In the genomic region with DNA sequence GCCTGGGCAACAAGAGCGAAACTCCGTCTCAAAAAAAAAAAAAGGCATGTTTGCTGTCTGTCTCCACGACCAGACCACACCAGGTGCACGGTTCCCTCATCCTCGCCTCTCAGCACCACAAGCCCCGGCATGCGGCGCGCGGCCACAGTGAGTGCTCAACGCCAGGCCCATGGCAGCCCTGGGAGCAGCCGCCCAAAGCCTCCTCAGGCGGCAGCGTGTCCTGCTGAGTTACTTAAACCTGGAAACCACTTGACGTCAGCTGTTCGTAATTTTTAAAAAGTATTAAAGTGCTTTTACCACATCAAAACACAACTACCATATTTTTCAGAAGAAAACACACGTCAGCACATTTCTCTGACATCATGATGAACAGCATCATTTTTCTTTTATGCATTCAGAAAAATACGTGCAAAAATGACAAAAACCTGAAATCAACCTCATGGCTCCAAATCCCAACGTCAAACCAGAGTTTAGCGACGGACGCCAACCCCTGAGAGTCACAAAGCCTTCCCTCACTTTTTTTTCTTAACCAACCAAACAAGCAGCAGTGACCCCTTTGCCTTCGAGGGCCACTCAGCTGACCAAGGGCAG, we compare ENCODE assay signal across 8 cellular contexts. TPM values are rescaled to one million over a fixed set of nuclear protein-coding genes. Genes with fewer than 3 reads are reported as not detected.
DNase-seq lines count a peak whose midpoint lies in the region; TF ChIP-seq lines count a peak whose summit lies in the region.

No MANE protein-coding gene starts in this region.

- BruUV-seq in MCF 10A (replicated peaks; lab: Mats Ljungman, UMichigan): TSS peak; percentile 26

- H3K4me1 ChIP-seq in CD4-positive, alpha-beta memory T cell (ENCODE audit: insufficient read depth, low read length): peaks cover 59% of the 10 kb centered on the region
- H3K4me1 ChIP-seq in ascending aorta: peaks cover 14 to 28% of the 10 kb centered on the region in 2 donors

- no peaks in the 10 kb centered on the region for H3K9me3 Mint-ChIP-seq in CD4-positive, alpha-beta memory T cell
- no peaks in the 10 kb centered on the region for H3K9me3 Mint-ChIP-seq in MCF 10A (ENCODE audit: unreplicated experiment)
- H3K9me3 Mint-ChIP-seq in nephron: no peaks in the 10 kb centered on the region

- H3K27me3 Mint-ChIP-seq in CD4-positive, alpha-beta memory T cell: no peaks in the 10 kb centered on the region
- H3K27me3 Mint-ChIP-seq in MCF 10A (ENCODE audit: insufficient read depth, unreplicated experiment) (no peaks in the 10 kb centered on the region), nephron (ENCODE audit: low read depth) (peaks cover 5% of the 10 kb centered on the region)

- peak overlapping the region; percentile 77 to 93 (median 84) for H3K4me3 Mint-ChIP-seq in CD4-positive, alpha-beta memory T cell
- H3K4me3 Mint-ChIP-seq in MCF 10A (ENCODE audit: unreplicated experiment) (peak overlapping the region; percentile 81), nephron (peak overlapping the region; percentile 80 to 90 (median 90))

- H3K4me3 ChIP-seq in CD4-positive, alpha-beta memory T cell (ENCODE audit: low read length in 2 of 2): no peak overlapping the region
- peak overlapping the region in 1 of 2 donors; percentile 97 for H3K4me3 ChIP-seq in ascending aorta

- POLR2A ChIA-PET in CD4-positive, alpha-beta memory T cell (lab: Charles Lee; ENCODE audit: partially characterized antibody): interaction anchor here (6.6 kb wide), 1 partner anchor 31 kb away, joined by 109 read pairs; no protein-coding TSS in a partner anchor
- POLR2A ChIA-PET in MCF 10A (lab: Yijun Ruan, JAX): interaction anchor here (0.7 to 5.8 kb wide), 7 partner anchors 10 to 117 kb away, joined by 3 to 96 read pairs (median 3); partner anchors contain the start of gene TALDO1

- H3K27ac ChIP-seq in CD4-positive, alpha-beta memory T cell (ENCODE audit: low read depth, low read length): peak overlapping the region; percentile 33
- peak overlapping the region in 1 of 2 donors; percentile 100 for H3K27ac ChIP-seq in ascending aorta

- peaks cover 32 to 54% (median 45%) of the 10 kb centered on the region in 4 donors for H3K4me1 Mint-ChIP-seq in CD4-positive, alpha-beta memory T cell
- peaks cover 27% of the 10 kb centered on the region for H3K4me1 Mint-ChIP-seq in MCF 10A (ENCODE audit: insufficient read depth, unreplicated experiment)
- H3K4me1 Mint-ChIP-seq in nephron: peaks cover 43% of the 10 kb centered on the region

- peak; percentile 60 to 85 (median 80) for DNase-seq in CD4-positive, alpha-beta memory T cell
- DNase-seq in NCI-H187 (lab: John Stamatoyannopoulos, UW) (peak; percentile 54 to 80), MCF 10A (ENCODE audit: unreplicated experiment) (no peak), ascending aorta (ENCODE audit: low spot score in 2 of 2) (no peak), NK-92 (lab: John Stamatoyannopoulos, UW; ENCODE audit: unreplicated experiment) (no peak), dedifferentiated amniotic fluid mesenchymal stem cell (ENCODE audit: extremely low spot score) (no peak)
- no peak for DNase-seq in NK-92 treated with Interleukin-12 subunit alpha and Interleukin-12 subunit beta, amount 100 ng/mL, for 24 hours (lab: John Stamatoyannopoulos, UW)

- no peaks in the 10 kb centered on the region for H3K27me3 ChIP-seq in CD4-positive, alpha-beta memory T cell (ENCODE audit: insufficient read depth, low read length)
- H3K27me3 ChIP-seq in ascending aorta: no peaks in the 10 kb centered on the region

- no peaks in the 10 kb centered on the region for H3K9me3 ChIP-seq in CD4-positive, alpha-beta memory T cell (ENCODE audit: control insufficient read depth in 1 of 2, low read length in 2 of 2)
- H3K9me3 ChIP-seq in ascending aorta: no peaks in the 10 kb centered on the region

- peaks cover 15% of the 10 kb centered on the region for H3K36me3 ChIP-seq in CD4-positive, alpha-beta memory T cell (ENCODE audit: insufficient read depth, low read length)
- peaks cover 14 to 18% of the 10 kb centered on the region in 2 donors for H3K36me3 ChIP-seq in ascending aorta

- TF ChIP-seq CTCF in MCF 10A (IDR thresholded peaks at IDR 0.05; ENCODE audit: unreplicated experiment) (no peak), nephron (IDR thresholded peaks at IDR 0.05; ENCODE audit: unreplicated experiment in 3 of 3) (no peak), ascending aorta (IDR thresholded peaks at IDR 0.05) (no peak)

- CTCF ChIA-PET in CD4-positive, alpha-beta memory T cell (lab: Charles Lee; ENCODE audit: partially characterized antibody): interaction anchor here (0.8 to 2.0 kb wide), 2 partner anchors 33 to 138 kb away, joined by 3 to 5 read pairs; no protein-coding TSS in a partner anchor
- CTCF ChIA-PET in MCF 10A (lab: Yijun Ruan, JAX): no interaction called here

- H3K27ac Mint-ChIP-seq in CD4-positive, alpha-beta memory T cell: peak overlapping the region; percentile 94 to 100 (median 98)
- H3K27ac Mint-ChIP-seq in MCF 10A (ENCODE audit: low read depth, unreplicated experiment): no peak overlapping the region
- H3K27ac Mint-ChIP-seq in nephron: peak overlapping the region; percentile 83 to 93 (median 93)

- H3K36me3 Mint-ChIP-seq in CD4-positive, alpha-beta memory T cell: peaks cover 4 to 18% of the 10 kb centered on the region in 2 donors
- H3K36me3 Mint-ChIP-seq in MCF 10A (ENCODE audit: insufficient read depth, unreplicated experiment) (peaks cover 45% of the 10 kb centered on the region), nephron (ENCODE audit: low read depth) (peaks cover 18% of the 10 kb centered on the region)

- intact Hi-C loops in CD4-positive, alpha-beta memory T cell (cut with micrococcal nuclease): no loop called here
- intact Hi-C loops in MCF 10A (cut with micrococcal nuclease): no loop called here
- intact Hi-C loops in ascending aorta (cut with DNase I): no loop called here

RNA-seq across cellular contexts. Expression of gene DEAF1, which starts 2.1 kb away (rescaled TPM):
- total RNA-seq in CD4-positive, alpha-beta memory T cell: 10 to 100 TPM; 41.3 to 44.3 TPM
- polyA plus RNA-seq in CD4-positive, alpha-beta memory T cell: 10 to 100 TPM; 34.5 to 50.8 TPM
- 46.8 and 54.1 TPM in 2 replicates for total RNA-seq in MCF 10A (2022)
- total RNA-seq in ascending aorta: 60.5 TPM

RNA-seq across cellular contexts. Expression of gene TMEM80, which starts 2.7 kb away (rescaled TPM):
- total RNA-seq in CD4-positive, alpha-beta memory T cell: 10 to 100 TPM; 44.7 to 47.3 TPM
- 10 to 100 TPM; 27.0 to 32.6 TPM for polyA plus RNA-seq in CD4-positive, alpha-beta memory T cell
- 12.2 and 12.8 TPM in 2 replicates for total RNA-seq in MCF 10A (2022)
- total RNA-seq in ascending aorta: 1.3 TPM

RNA-seq across cellular contexts. Expression of gene EPS8L2, which starts 13.1 kb away (rescaled TPM):
- 10 to 100 TPM; 17.4 to 17.8 TPM for total RNA-seq in CD4-positive, alpha-beta memory T cell
- 10 to 100 TPM; 15.4 to 19.5 TPM for polyA plus RNA-seq in CD4-positive, alpha-beta memory T cell
- total RNA-seq in MCF 10A (2022): 109 and 119 TPM in 2 replicates
- total RNA-seq in ascending aorta: 76.7 TPM

RNA-seq across cellular contexts. Expression of gene TALDO1, which starts 54.3 kb away (rescaled TPM):
- total RNA-seq in CD4-positive, alpha-beta memory T cell: 10 to 100 TPM; 80.4 to 90.5 TPM
- polyA plus RNA-seq in CD4-positive, alpha-beta memory T cell: 100 to 1,000 TPM; 174 to 244 TPM
- total RNA-seq in MCF 10A (2022) (93.8 and 137 TPM in 2 replicates), ascending aorta (245 TPM)

RNA-seq across cellular contexts. Expression of gene DRD4, which starts 55.9 kb away (rescaled TPM):
- total RNA-seq in CD4-positive, alpha-beta memory T cell: 1 to 10 TPM in 1 of 2 experiments, under 1 TPM in 1; 0.64 to 1.0 TPM
- not detected for polyA plus RNA-seq in CD4-positive, alpha-beta memory T cell
- total RNA-seq in MCF 10A (2022) (0.44 and 1.3 TPM in 2 replicates), ascending aorta (not detected)

Comparison
In these comparisons a context has a peak if more than half of its experiments do, and no peak if none do; other contexts are left out.
1. DNase-seq: peak in CD4-positive, alpha-beta memory T cell (5 of 5) and NCI-H187 (2 of 2); none in MCF 10A (single experiment), NK-92 treated with Interleukin-12 subunit alpha and Interleukin-12 subunit beta, amount 100 ng/mL, for 24 hours (single experiment), ascending aorta (0 of 2), NK-92 (single experiment) and dedifferentiated amniotic fluid mesenchymal stem cell (single experiment).
2. Peak in every context shown above with its lines, with median percentiles within 50 percentile points of each other: H3K4me3 Mint-ChIP-seq.